ENCODE assay signal across 8 cellular contexts in genomic region chr12:103877934-103878510, GRCh38. TPM values are rescaled to one million over a fixed set of nuclear protein-coding genes. Genes with fewer than 3 reads are reported as not detected.
A peak's percentile ranks its signal among the peaks of the same experiment; 100 is the strongest.
DNase-seq lines count a peak whose midpoint lies in the region; ATAC-seq, FAIRE-seq and TF ChIP-seq lines count a peak whose summit lies in the region.

No MANE protein-coding gene starts in this region.

- H3K9ac ChIP-seq in parathyroid adenoma: no peak overlapping the region

- peak; percentile 70 for ATAC-seq in Right ventricle myocardium inferior
- peak; percentile 55 for ATAC-seq in foreskin keratinocyte
- ATAC-seq in GM21515 (IDR thresholded peaks at IDR 0.05; ENCODE audit: unreplicated experiment): no peak

- no peaks in the 10 kb centered on the region for H3K36me3 Mint-ChIP-seq in activated T-helper 1 cell treated with anti-CD3 and anti-CD28 coated beads, Interleukin-12 subunit alpha, Interleukin-12 subunit beta, Interleukin-2, Interleukin-4 antibody, amounts not matched to agents 30 ng/mL and 10 ng/mL and 1 ng/mL, durations not matched to agents 14 hours and 24 hours and 36 hours (ENCODE audit: low read depth)

- DNase-seq in Right ventricle myocardium inferior (ENCODE audit: missing footprints) (no peak), cardiac septum (ENCODE audit: low spot score) (no peak), LHCN-M2 (ENCODE audit: low read depth) (peak; percentile 70), RCC 7860 (ENCODE audit: low spot score) (peak; percentile 44), foreskin keratinocyte (peak; percentile 53 to 73)
- peak; percentile 53 for DNase-seq in activated T-helper 1 cell treated with anti-CD3 and anti-CD28 coated beads, Interleukin-12 subunit alpha, Interleukin-12 subunit beta, Interleukin-2, Interleukin-4 antibody, amounts not matched to agents 30 ng/mL and 10 ng/mL and 1 ng/mL, durations not matched to agents 14 hours and 24 hours and 36 hours (ENCODE audit: low spot score)

- H3K79me2 ChIP-seq in parathyroid adenoma: no peaks in the 10 kb centered on the region

- no peak overlapping the region for H3K27ac Mint-ChIP-seq in activated T-helper 1 cell treated with anti-CD3 and anti-CD28 coated beads, Interleukin-12 subunit alpha, Interleukin-12 subunit beta, Interleukin-2, Interleukin-4 antibody, amounts not matched to agents 30 ng/mL and 10 ng/mL and 1 ng/mL, durations not matched to agents 14 hours and 24 hours and 36 hours

- H3K27me3 ChIP-seq in foreskin keratinocyte: no peaks in the 10 kb centered on the region
- H3K27me3 ChIP-seq in parathyroid adenoma (ENCODE audit: control insufficient read depth, insufficient read depth, low read length): no peaks in the 10 kb centered on the region

- H3K9me3 Mint-ChIP-seq in activated T-helper 1 cell treated with anti-CD3 and anti-CD28 coated beads, Interleukin-12 subunit alpha, Interleukin-12 subunit beta, Interleukin-2, Interleukin-4 antibody, amounts not matched to agents 30 ng/mL and 10 ng/mL and 1 ng/mL, durations not matched to agents 14 hours and 24 hours and 36 hours: no peaks in the 10 kb centered on the region

- FAIRE-seq in RCC 7860 (lab: Jason Lieb, UNC): no peak

- no peak overlapping the region for H3K4me3 Mint-ChIP-seq in activated T-helper 1 cell treated with anti-CD3 and anti-CD28 coated beads, Interleukin-12 subunit alpha, Interleukin-12 subunit beta, Interleukin-2, Interleukin-4 antibody, amounts not matched to agents 30 ng/mL and 10 ng/mL and 1 ng/mL, durations not matched to agents 14 hours and 24 hours and 36 hours

- H3K4me2 ChIP-seq in parathyroid adenoma (ENCODE audit: low read length): no peak overlapping the region

- no peak overlapping the region for H3K27ac ChIP-seq in foreskin keratinocyte
- no peak overlapping the region for H3K27ac ChIP-seq in parathyroid adenoma

- H3K4me1 ChIP-seq in foreskin keratinocyte: peaks cover 31% of the 10 kb centered on the region
- H3K4me1 ChIP-seq in parathyroid adenoma: no peaks in the 10 kb centered on the region

- no peaks in the 10 kb centered on the region for H3K9me3 ChIP-seq in parathyroid adenoma (ENCODE audit: control insufficient read depth, low read length)

- peaks cover 36% of the 10 kb centered on the region for H3K4me1 Mint-ChIP-seq in activated T-helper 1 cell treated with anti-CD3 and anti-CD28 coated beads, Interleukin-12 subunit alpha, Interleukin-12 subunit beta, Interleukin-2, Interleukin-4 antibody, amounts not matched to agents 30 ng/mL and 10 ng/mL and 1 ng/mL, durations not matched to agents 14 hours and 24 hours and 36 hours (ENCODE audit: low read depth)

- intact Hi-C loops in Right ventricle myocardium inferior (cut with DNase I) (loop anchor here (5.0 to 10.0 kb wide), 3 partner anchors 54 to 253 kb away; partner anchors contain the start of gene HSP90B1), cardiac septum (cut with DNase I) (loop anchor here (10.0 kb wide), 1 partner anchor 253 kb away; no protein-coding TSS in a partner anchor)
- intact Hi-C loops in activated T-helper 1 cell treated with anti-CD3 and anti-CD28 coated beads, Interleukin-12 subunit alpha, Interleukin-12 subunit beta, Interleukin-2, Interleukin-4 antibody, amounts not matched to agents 30 ng/mL and 10 ng/mL and 1 ng/mL, durations not matched to agents 14 hours and 24 hours and 36 hours (cut with micrococcal nuclease): loop anchor here (1.0 to 5.0 kb wide), 6 partner anchors 47 to 231 kb away; partner anchors contain the start of genes HCFC2, HSP90B1 and TDG

- H3K4me3 ChIP-seq in parathyroid adenoma (ENCODE audit: low read depth, low read length): no peak overlapping the region

- H3K27me3 Mint-ChIP-seq in activated T-helper 1 cell treated with anti-CD3 and anti-CD28 coated beads, Interleukin-12 subunit alpha, Interleukin-12 subunit beta, Interleukin-2, Interleukin-4 antibody, amounts not matched to agents 30 ng/mL and 10 ng/mL and 1 ng/mL, durations not matched to agents 14 hours and 24 hours and 36 hours (ENCODE audit: insufficient read depth): peaks cover 10% of the 10 kb centered on the region

- TF ChIP-seq CTCF in foreskin keratinocyte (conservative IDR thresholded peaks at IDR 0.05): peak; percentile 93
- peak; percentile 78 for TF ChIP-seq CTCF in parathyroid adenoma (IDR thresholded peaks at IDR 0.05)

- no peaks in the 10 kb centered on the region for H3K36me3 ChIP-seq in parathyroid adenoma (ENCODE audit: control insufficient read depth, insufficient read depth, low read length)

- peak overlapping the region; percentile 40 for H2AFZ ChIP-seq in parathyroid adenoma

RNA-seq across cellular contexts. Expression of gene NT5DC3, which starts 37.0 kb away (rescaled TPM):
- total RNA-seq in Right ventricle myocardium inferior (3.1 TPM), cardiac septum (4.7 TPM), LHCN-M2 (2014; rRNA removed) (12.1 and 15.6 TPM in 2 replicates), foreskin keratinocyte (20.8 and 34.3 TPM in 2 replicates)
- polyA plus RNA-seq in LHCN-M2 (2012): 5.8 TPM
- total RNA-seq in activated T-helper 1 cell treated with anti-CD3 and anti-CD28 coated beads, Interleukin-12 subunit alpha, Interleukin-12 subunit beta, Interleukin-2, Interleukin-4 antibody, amounts not matched to agents 30 ng/mL and 10 ng/mL and 1 ng/mL, durations not matched to agents 14 hours and 24 hours and 36 hours: 13.2 and 14.2 TPM in 2 replicates
- 6.1 and 9.3 TPM in 2 replicates for polyA plus RNA-seq in foreskin keratinocyte

RNA-seq across cellular contexts. Expression of gene HSP90B1, which starts 52.2 kb away (rescaled TPM):
- total RNA-seq in Right ventricle myocardium inferior: 402 TPM
- total RNA-seq in cardiac septum: 433 TPM
- 592 and 624 TPM in 2 replicates for total RNA-seq in LHCN-M2 (2014; rRNA removed)
- polyA plus RNA-seq in LHCN-M2 (2012): 293 TPM
- total RNA-seq in activated T-helper 1 cell treated with anti-CD3 and anti-CD28 coated beads, Interleukin-12 subunit alpha, Interleukin-12 subunit beta, Interleukin-2, Interleukin-4 antibody, amounts not matched to agents 30 ng/mL and 10 ng/mL and 1 ng/mL, durations not matched to agents 14 hours and 24 hours and 36 hours: 427 and 446 TPM in 2 replicates
- 981 and 1,151 TPM in 2 replicates for total RNA-seq in foreskin keratinocyte
- 747 and 810 TPM in 2 replicates for polyA plus RNA-seq in foreskin keratinocyte

Comparison
In these comparisons a context has a peak if more than half of its experiments do, and no peak if none do; other contexts are left out.
1. DNase-seq: peak in LHCN-M2 (single experiment), RCC 7860 (single experiment), activated T-helper 1 cell treated with anti-CD3 and anti-CD28 coated beads, Interleukin-12 subunit alpha, Interleukin-12 subunit beta, Interleukin-2, Interleukin-4 antibody, amounts not matched to agents 30 ng/mL and 10 ng/mL and 1 ng/mL, durations not matched to agents 14 hours and 24 hours and 36 hours (single experiment) and foreskin keratinocyte (2 of 2); none in Right ventricle myocardium inferior (single experiment) and cardiac septum (single experiment).